ENCODE assay signal across 9 cellular contexts in the genomic region with DNA sequence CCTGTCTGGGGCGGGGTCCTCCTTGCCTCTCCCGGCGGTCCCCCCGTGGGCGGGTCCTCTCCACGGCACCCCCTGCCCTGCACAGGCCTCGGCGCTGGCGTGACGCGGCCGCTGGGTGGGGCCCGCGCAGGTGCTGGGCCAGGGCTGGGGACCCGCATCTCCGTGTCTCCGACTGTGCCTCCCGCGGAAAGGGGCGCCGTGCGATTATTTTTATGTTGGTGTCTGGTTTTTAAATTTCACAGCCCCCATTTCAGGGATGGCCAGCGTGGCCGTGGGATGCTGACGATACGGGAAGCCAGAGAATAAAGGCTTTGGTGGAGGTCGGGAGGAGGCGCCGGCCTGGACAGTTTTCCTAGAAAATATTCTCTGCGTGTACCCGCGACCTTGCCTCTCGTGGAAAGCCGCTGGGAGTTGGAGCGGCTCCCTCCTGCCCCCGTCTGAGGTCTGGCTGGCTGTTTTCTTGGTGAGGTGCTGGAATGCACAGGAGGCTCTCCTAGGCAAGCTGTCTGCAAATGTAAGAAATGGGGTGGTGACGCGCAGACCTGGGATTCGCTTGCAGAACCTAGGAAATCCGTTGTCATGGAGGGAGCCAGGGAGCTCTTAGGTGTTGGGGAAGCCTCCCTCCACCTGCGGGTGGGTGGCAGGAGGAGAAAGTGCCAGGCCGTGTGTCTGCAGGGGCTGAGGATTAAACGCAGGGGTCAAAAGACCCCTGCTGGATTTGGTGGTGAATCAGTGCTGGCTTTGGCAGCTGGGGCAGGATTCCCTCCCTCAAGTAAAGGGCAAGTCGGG. TPM values are rescaled to one million over a fixed set of nuclear protein-coding genes. Genes with fewer than 3 reads are reported as not detected.
DNase-seq lines count a peak whose midpoint lies in the region; ATAC-seq, FAIRE-seq and TF ChIP-seq lines count a peak whose summit lies in the region.
"Had no signal": no experiment of that assay in that cellular context is flagged by ENCODE, and none has a peak within 500 bp of the region (broad histone marks: within the 10 kb centered on the region; RNA-seq: fewer than 3 reads in every experiment).

No MANE protein-coding gene starts in this region.

- peaks cover 0 to 9% of the 10 kb centered on the region in 2 donors for H3K27me3 ChIP-seq in breast epithelium

- no peaks in the 10 kb centered on the region for H3K9me3 Mint-ChIP-seq in stimulated activated effector memory CD8-positive, alpha-beta T cell treated with anti-CD3 and anti-CD28 coated beads, Interleukin-12 subunit alpha, Interleukin-12 subunit beta, amount 100 ng/mL, for 72 hours
- H3K9me3 Mint-ChIP-seq in activated CD8-positive, alpha-beta memory T cell treated with anti-CD3 and anti-CD28 coated beads, Interleukin-2, amount 10 ng/mL, durations not matched to agents 7 days and 5 days (ENCODE audit: low read depth) = no peaks in the 10 kb centered on the region

- H3K27ac ChIP-seq in breast epithelium (no peak overlapping the region), kidney (ENCODE audit: low read depth in 2 of 2, low read length in 2 of 2) (no peak overlapping the region)

- peaks cover 59% of the 10 kb centered on the region for H3K27me3 Mint-ChIP-seq in activated CD8-positive, alpha-beta memory T cell treated with anti-CD3 and anti-CD28 coated beads, Interleukin-2, amount 10 ng/mL, durations not matched to agents 7 days and 5 days

- DNase-seq in HTR-8/SVneo (ENCODE audit: insufficient read length, low spot score) (peak; percentile 12), breast epithelium (ENCODE audit: low spot score in 2 of 2) (no peak), kidney (peak; percentile 32), dedifferentiated amniotic fluid mesenchymal stem cell (ENCODE audit: extremely low spot score) (no peak), NOMO-1 (lab: John Stamatoyannopoulos, UW; ENCODE audit: unreplicated experiment in 2 of 2) (no peak)
- no peak for DNase-seq in stimulated activated effector memory CD8-positive, alpha-beta T cell treated with anti-CD3 and anti-CD28 coated beads, Interleukin-12 subunit alpha, Interleukin-12 subunit beta, amount 100 ng/mL, for 72 hours (ENCODE audit: low spot score in 2 of 2)
- no peak for DNase-seq in activated CD8-positive, alpha-beta memory T cell treated with anti-CD3 and anti-CD28 coated beads, Interleukin-2, amount 10 ng/mL, durations not matched to agents 7 days and 5 days
- DNase-seq in activated CD4-positive, alpha-beta T cell treated with anti-CD3 and anti-CD28 coated beads for 1 hour = no peak
- DNase-seq: NCI-H1694 had no signal

- no peak overlapping the region for H3K9ac ChIP-seq in kidney (ENCODE audit: low read length in 2 of 2)

- ATAC-seq in stimulated activated effector memory CD8-positive, alpha-beta T cell treated with anti-CD3 and anti-CD28 coated beads, Interleukin-12 subunit alpha, Interleukin-12 subunit beta, amount 100 ng/mL, for 72 hours = peak; percentile 29
- ATAC-seq in activated CD8-positive, alpha-beta memory T cell treated with anti-CD3 and anti-CD28 coated beads, Interleukin-2, amount 10 ng/mL, durations not matched to agents 7 days and 5 days = no peak

- FAIRE-seq in HTR-8/SVneo (lab: Jason Lieb, UNC) (no peak), kidney (lab: Jason Lieb, UNC) (no peak)

- intact Hi-C loops in breast epithelium (cut with DNase I; ENCODE audit: low total_unique reads) = no loop called here
- intact Hi-C loops in kidney (cut with DNase I) = no loop called here

- peak in 1 of 3 donors; percentile 12 for TF ChIP-seq CTCF in breast epithelium (IDR thresholded peaks at IDR 0.05)
- no peak for TF ChIP-seq CTCF in kidney (IDR thresholded peaks at IDR 0.05; ENCODE audit: borderline replicate concordance, extremely low read depth, insufficient read depth)

- TF ChIP-seq POLR2A in breast epithelium (IDR thresholded peaks at IDR 0.05) = no peak

- H3K36me3 Mint-ChIP-seq in stimulated activated effector memory CD8-positive, alpha-beta T cell treated with anti-CD3 and anti-CD28 coated beads, Interleukin-12 subunit alpha, Interleukin-12 subunit beta, amount 100 ng/mL, for 72 hours = no peaks in the 10 kb centered on the region
- no peaks in the 10 kb centered on the region for H3K36me3 Mint-ChIP-seq in activated CD8-positive, alpha-beta memory T cell treated with anti-CD3 and anti-CD28 coated beads, Interleukin-2, amount 10 ng/mL, durations not matched to agents 7 days and 5 days

- no peak overlapping the region for H3K27ac Mint-ChIP-seq in stimulated activated effector memory CD8-positive, alpha-beta T cell treated with anti-CD3 and anti-CD28 coated beads, Interleukin-12 subunit alpha, Interleukin-12 subunit beta, amount 100 ng/mL, for 72 hours
- no peak overlapping the region for H3K27ac Mint-ChIP-seq in activated CD8-positive, alpha-beta memory T cell treated with anti-CD3 and anti-CD28 coated beads, Interleukin-2, amount 10 ng/mL, durations not matched to agents 7 days and 5 days

- H3K36me3 ChIP-seq in breast epithelium (no peaks in the 10 kb centered on the region), kidney (ENCODE audit: control insufficient read depth in 1 of 2, insufficient read depth in 2 of 2, low read length in 2 of 2) (no peaks in the 10 kb centered on the region)

- H3K4me3 ChIP-seq in breast epithelium = peak overlapping the region; percentile 21 to 70 (median 60)
- H3K4me3 ChIP-seq in kidney (ENCODE audit: low read length in 2 of 2) = no peak overlapping the region

- H3K9me3 ChIP-seq in breast epithelium (no peaks in the 10 kb centered on the region), kidney (ENCODE audit: control insufficient read depth in 1 of 2, low read length in 2 of 2) (no peaks in the 10 kb centered on the region)

- H3K4me1 Mint-ChIP-seq in stimulated activated effector memory CD8-positive, alpha-beta T cell treated with anti-CD3 and anti-CD28 coated beads, Interleukin-12 subunit alpha, Interleukin-12 subunit beta, amount 100 ng/mL, for 72 hours = peaks cover 11% of the 10 kb centered on the region
- H3K4me1 Mint-ChIP-seq in activated CD8-positive, alpha-beta memory T cell treated with anti-CD3 and anti-CD28 coated beads, Interleukin-2, amount 10 ng/mL, durations not matched to agents 7 days and 5 days = peaks cover 1% of the 10 kb centered on the region

- no peaks in the 10 kb centered on the region for H3K4me1 ChIP-seq in breast epithelium
- no peaks in the 10 kb centered on the region for H3K4me1 ChIP-seq in kidney (ENCODE audit: control insufficient read depth in 1 of 2, insufficient read depth in 1 of 2, low read depth in 1 of 2, low read length in 2 of 2)

- CTCF ChIA-PET in activated CD8-positive, alpha-beta memory T cell treated with anti-CD3 and anti-CD28 coated beads, Interleukin-2, amount 10 ng/mL, durations not matched to agents 7 days and 5 days (lab: Charles Lee) = no interaction called here

- peak overlapping the region; percentile 25 for H3K4me3 Mint-ChIP-seq in stimulated activated effector memory CD8-positive, alpha-beta T cell treated with anti-CD3 and anti-CD28 coated beads, Interleukin-12 subunit alpha, Interleukin-12 subunit beta, amount 100 ng/mL, for 72 hours
- no peak overlapping the region for H3K4me3 Mint-ChIP-seq in activated CD8-positive, alpha-beta memory T cell treated with anti-CD3 and anti-CD28 coated beads, Interleukin-2, amount 10 ng/mL, durations not matched to agents 7 days and 5 days

RNA-seq across cellular contexts. Expression of a gene that starts 28.7 kb away (rescaled TPM):
- total RNA-seq in breast epithelium = 1 to 10 TPM in 1 of 3 donors, under 1 TPM in 2; 0.16 to 1.3 (median 0.98) TPM
- 0.16 TPM for total RNA-seq in kidney
- 0.13 TPM for polyA plus RNA-seq in kidney (ENCODE audit: insufficient read depth, low read depth, low replicate concordance)
- total RNA-seq in activated CD8-positive, alpha-beta memory T cell treated with anti-CD3 and anti-CD28 coated beads, Interleukin-2, amount 10 ng/mL, durations not matched to agents 7 days and 5 days = under 1 TPM; 0.19 to 0.38 TPM

RNA-seq across cellular contexts. Expression of a gene that starts 55.4 kb away (rescaled TPM):
- 100 to 1,000 TPM in 2 of 3 donors, 10 to 100 TPM in 1; 81.9 to 235 (median 107) TPM for total RNA-seq in breast epithelium
- total RNA-seq in kidney = 49.6 TPM
- polyA plus RNA-seq in kidney (ENCODE audit: insufficient read depth, low read depth, low replicate concordance) = 75.4 TPM
- total RNA-seq in activated CD8-positive, alpha-beta memory T cell treated with anti-CD3 and anti-CD28 coated beads, Interleukin-2, amount 10 ng/mL, durations not matched to agents 7 days and 5 days = 10 to 100 TPM; 21.9 to 39.2 TPM

Comparison
In these comparisons a context has a peak if more than half of its experiments do, and no peak if none do; other contexts are left out.
1. DNase-seq: peak in HTR-8/SVneo (single experiment) and kidney (single experiment); none in breast epithelium (0 of 2), stimulated activated effector memory CD8-positive, alpha-beta T cell treated with anti-CD3 and anti-CD28 coated beads, Interleukin-12 subunit alpha, Interleukin-12 subunit beta, amount 100 ng/mL, for 72 hours (0 of 2), activated CD8-positive, alpha-beta memory T cell treated with anti-CD3 and anti-CD28 coated beads, Interleukin-2, amount 10 ng/mL, durations not matched to agents 7 days and 5 days (single experiment), dedifferentiated amniotic fluid mesenchymal stem cell (single experiment), activated CD4-positive, alpha-beta T cell treated with anti-CD3 and anti-CD28 coated beads for 1 hour (single experiment) and NOMO-1 (0 of 2).
2. H3K4me3 ChIP-seq: peak in breast epithelium (3 of 3); none in kidney (0 of 2).